Comparison of ENCODE assay signal across 9 cellular contexts in genomic region chr18:23077493-23078256, GRCh38. TPM values are rescaled to one million over a fixed set of nuclear protein-coding genes. Genes with fewer than 3 reads are reported as not detected.
A peak's percentile ranks its signal among the peaks of the same experiment; 100 is the strongest.
DNase-seq lines count a peak whose midpoint lies in the region; ATAC-seq and TF ChIP-seq lines count a peak whose summit lies in the region.
"Had no signal": no experiment of that assay in that cellular context is flagged by ENCODE, and none has a peak within 500 bp of the region (broad histone marks: within the 10 kb centered on the region; RNA-seq: fewer than 3 reads in every experiment).

No MANE protein-coding gene starts in this region.

- peak overlapping the region; percentile 88 for H3K27ac Mint-ChIP-seq in dendritic cell treated with granulocyte-macrophage colony-stimulating factor and Interleukin-4, amounts not matched to agents 40 ng/mL and 50 ng/mL, for 4 days
- H3K27ac Mint-ChIP-seq in progenitor cell of endocrine pancreas = no peak overlapping the region

- H3K9me3 Mint-ChIP-seq in dendritic cell treated with granulocyte-macrophage colony-stimulating factor and Interleukin-4, amounts not matched to agents 40 ng/mL and 50 ng/mL, for 4 days = no peaks in the 10 kb centered on the region
- H3K9me3 Mint-ChIP-seq in progenitor cell of endocrine pancreas (ENCODE audit: low read depth) = no peaks in the 10 kb centered on the region

- intact Hi-C loops in dendritic cell treated with granulocyte-macrophage colony-stimulating factor and Interleukin-4, amounts not matched to agents 40 ng/mL and 50 ng/mL, for 4 days (cut with micrococcal nuclease) = loop anchor here (5.0 kb wide), 1 partner anchor 145 kb away; the partner anchor contains the start of gene RBBP8

- no peaks in the 10 kb centered on the region for H3K27me3 Mint-ChIP-seq in dendritic cell treated with granulocyte-macrophage colony-stimulating factor and Interleukin-4, amounts not matched to agents 40 ng/mL and 50 ng/mL, for 4 days
- H3K27me3 Mint-ChIP-seq in progenitor cell of endocrine pancreas = no peaks in the 10 kb centered on the region

- ATAC-seq in HG03432 (IDR thresholded peaks at IDR 0.05; ENCODE audit: unreplicated experiment) = no peak

- H3K4me1 Mint-ChIP-seq in dendritic cell treated with granulocyte-macrophage colony-stimulating factor and Interleukin-4, amounts not matched to agents 40 ng/mL and 50 ng/mL, for 4 days (ENCODE audit: low read depth) = peaks cover 38% of the 10 kb centered on the region
- peaks cover 3% of the 10 kb centered on the region for H3K4me1 Mint-ChIP-seq in progenitor cell of endocrine pancreas (ENCODE audit: low read depth)

- peak overlapping the region; percentile 23 for H3K4me3 Mint-ChIP-seq in dendritic cell treated with granulocyte-macrophage colony-stimulating factor and Interleukin-4, amounts not matched to agents 40 ng/mL and 50 ng/mL, for 4 days
- H3K4me3 Mint-ChIP-seq in progenitor cell of endocrine pancreas (ENCODE audit: low read depth) = no peak overlapping the region

- peak; percentile 20 for DNase-seq in NCI-H1092 treated with DMSO at 0.1 percent for 48 hours (lab: John Stamatoyannopoulos, UW)
- DNase-seq in NCI-H1092 (lab: John Stamatoyannopoulos, UW) = no peak
- DNase-seq in NB4 (ENCODE audit: low read depth) = peak; percentile 28
- no peak for DNase-seq in progenitor cell of endocrine pancreas (ENCODE audit: low spot score, unreplicated experiment)
- DNase-seq in SHP77 (lab: John Stamatoyannopoulos, UW) = no peak
- DNase-seq in GM03348 (ENCODE audit: low spot score) = no peak
- DNase-seq: activated T-cell treated with anti-CD3 and anti-CD28 coated beads for 4 hours had no signal

- no peak overlapping the region for H3K4me3 ChIP-seq in NB4 (ENCODE audit: low read depth, low read length)

- TF ChIP-seq CTCF in NB4 (IDR thresholded peaks at IDR 0.05; ENCODE audit: low read depth, low read length) = no peak
- peak; percentile 22 for TF ChIP-seq CTCF in progenitor cell of endocrine pancreas (IDR thresholded peaks at IDR 0.05; ENCODE audit: unreplicated experiment)

- no peaks in the 10 kb centered on the region for H3K36me3 Mint-ChIP-seq in dendritic cell treated with granulocyte-macrophage colony-stimulating factor and Interleukin-4, amounts not matched to agents 40 ng/mL and 50 ng/mL, for 4 days (ENCODE audit: low read depth)
- no peaks in the 10 kb centered on the region for H3K36me3 Mint-ChIP-seq in progenitor cell of endocrine pancreas (ENCODE audit: insufficient read depth)

- TF ChIP-seq POLR2A in NB4 (IDR thresholded peaks at IDR 0.05; ENCODE audit: extremely low read depth, insufficient read length) = no peak

RNA-seq across cellular contexts. Expression of gene CABLES1, which starts 57.6 kb away (rescaled TPM):
- total RNA-seq in progenitor cell of endocrine pancreas = 4.2 and 4.8 TPM in 2 replicates

Comparison
In these comparisons a context has a peak if more than half of its experiments do, and no peak if none do; other contexts are left out.
1. DNase-seq: peak in NCI-H1092 treated with DMSO at 0.1 percent for 48 hours (single experiment) and NB4 (single experiment); none in NCI-H1092 (single experiment), progenitor cell of endocrine pancreas (single experiment), SHP77 (0 of 2) and GM03348 (single experiment).